26 cellular contexts compared by ENCODE assay signal in genomic region chr19:28642787-28643186, GRCh38.
DNase-seq lines count a peak whose midpoint lies in the region; ATAC-seq and TF ChIP-seq lines count a peak whose summit lies in the region.
"Had no signal": no experiment of that assay in that cellular context is flagged by ENCODE, and none has a peak within 500 bp of the region (broad histone marks: within the 10 kb centered on the region; RNA-seq: fewer than 3 reads in every experiment).

No MANE protein-coding gene starts in this region.

- H3K27ac ChIP-seq in caudate nucleus (ENCODE audit: low read depth, low read length) (peak overlapping the region; percentile 11), foreskin keratinocyte (no peak overlapping the region)
- H3K27ac ChIP-seq: 22Rv1, A549, BLaER1 had no signal

- H3K27ac Mint-ChIP-seq in nephron progenitor cell: no peak overlapping the region
- H3K27ac Mint-ChIP-seq in activated CD8-positive, alpha-beta T cell treated with anti-CD3 and anti-CD28 coated beads for 36 hours: no peak overlapping the region
- H3K27ac Mint-ChIP-seq: CD14-positive monocyte; CD4-positive, alpha-beta memory T cell; CD4-positive, CD25-positive, alpha-beta regulatory T cell; CD8-positive, alpha-beta memory T cell had no signal

- ATAC-seq in foreskin keratinocyte: no peak
- ATAC-seq in activated CD8-positive, alpha-beta T cell treated with anti-CD3 and anti-CD28 coated beads for 36 hours: no peak
- ATAC-seq: A549, GM12878 had no signal

- no peaks in the 10 kb centered on the region for H3K4me1 ChIP-seq in foreskin keratinocyte
- H3K4me1 ChIP-seq: A549, BE2C, BLaER1 had no signal

- H3K9me3 Mint-ChIP-seq in nephron progenitor cell: no peaks in the 10 kb centered on the region
- no peaks in the 10 kb centered on the region for H3K9me3 Mint-ChIP-seq in activated CD8-positive, alpha-beta T cell treated with anti-CD3 and anti-CD28 coated beads for 36 hours

- peaks cover 48% of the 10 kb centered on the region for H3K4me1 Mint-ChIP-seq in nephron progenitor cell
- no peaks in the 10 kb centered on the region for H3K4me1 Mint-ChIP-seq in activated CD8-positive, alpha-beta T cell treated with anti-CD3 and anti-CD28 coated beads for 36 hours (ENCODE audit: low read depth)
- H3K4me1 Mint-ChIP-seq: CD14-positive monocyte; CD4-positive, alpha-beta memory T cell; CD4-positive, CD25-positive, alpha-beta regulatory T cell; CD8-positive, alpha-beta memory T cell had no signal

- TF ChIP-seq CTCF in nephron progenitor cell (IDR thresholded peaks at IDR 0.05) (no peak), foreskin keratinocyte (conservative IDR thresholded peaks at IDR 0.05) (no peak)
- TF ChIP-seq CTCF in activated CD8-positive, alpha-beta T cell treated with anti-CD3 and anti-CD28 coated beads for 36 hours (IDR thresholded peaks at IDR 0.05): no peak

- DNase-seq in Ammon's horn (ENCODE audit: low spot score): peak; percentile 32
- DNase-seq in caudate nucleus (lab: John Stamatoyannopoulos, UW): peak in 3 of 61 donors; percentile 23 to 61 (median 24)
- no peak for DNase-seq in nephron progenitor cell
- peak; percentile 13 for DNase-seq in putamen (ENCODE audit: low spot score)
- DNase-seq in NK-92 (lab: John Stamatoyannopoulos, UW; ENCODE audit: unreplicated experiment): no peak
- no peak for DNase-seq in foreskin keratinocyte
- DNase-seq in activated CD8-positive, alpha-beta T cell treated with anti-CD3 and anti-CD28 coated beads for 36 hours: no peak
- DNase-seq: AML-193; BE2C; C1 segment of cervical spinal cord; CD4-positive, alpha-beta memory T cell; CD4-positive, CD25-positive, alpha-beta regulatory T cell; CD8-positive, alpha-beta memory T cell; COR-L47; DMS 273 treated with DMSO at 0.1 percent for 48 hours; DMS153; DMS53; DMS79; DND-41; EL; GDM1 had no signal

- POLR2A ChIA-PET in activated CD8-positive, alpha-beta T cell treated with anti-CD3 and anti-CD28 coated beads for 36 hours (lab: Charles Lee): no interaction called here

- intact Hi-C loops in activated CD8-positive, alpha-beta T cell treated with anti-CD3 and anti-CD28 coated beads for 36 hours (cut with micrococcal nuclease): no loop called here

- no peaks in the 10 kb centered on the region for H3K36me3 Mint-ChIP-seq in nephron progenitor cell (ENCODE audit: low read depth)
- no peaks in the 10 kb centered on the region for H3K36me3 Mint-ChIP-seq in activated CD8-positive, alpha-beta T cell treated with anti-CD3 and anti-CD28 coated beads for 36 hours (ENCODE audit: low read depth)
- H3K36me3 Mint-ChIP-seq: CD14-positive monocyte; CD4-positive, alpha-beta memory T cell; CD4-positive, CD25-positive, alpha-beta regulatory T cell; CD8-positive, alpha-beta memory T cell had no signal

- peaks cover 9% of the 10 kb centered on the region for H3K27me3 Mint-ChIP-seq in nephron progenitor cell (ENCODE audit: low read depth, poor library complexity)
- H3K27me3 Mint-ChIP-seq in activated CD8-positive, alpha-beta T cell treated with anti-CD3 and anti-CD28 coated beads for 36 hours: no peaks in the 10 kb centered on the region
- H3K27me3 Mint-ChIP-seq: CD4-positive, alpha-beta memory T cell; CD4-positive, CD25-positive, alpha-beta regulatory T cell; CD8-positive, alpha-beta memory T cell had no signal

- H3K27me3 ChIP-seq in foreskin keratinocyte: no peaks in the 10 kb centered on the region
- H3K27me3 ChIP-seq: BE2C, BLaER1 had no signal

- CTCF ChIA-PET in activated CD8-positive, alpha-beta T cell treated with anti-CD3 and anti-CD28 coated beads for 36 hours (lab: Charles Lee): interaction anchor here (1.3 to 1.9 kb wide), 2 partner anchors 9 to 237 kb away, joined by 4 to 18 read pairs; no protein-coding TSS in a partner anchor

- peak overlapping the region; percentile 12 for H3K4me3 Mint-ChIP-seq in nephron progenitor cell
- H3K4me3 Mint-ChIP-seq in activated CD8-positive, alpha-beta T cell treated with anti-CD3 and anti-CD28 coated beads for 36 hours: no peak overlapping the region
- H3K4me3 Mint-ChIP-seq: CD14-positive monocyte; CD4-positive, alpha-beta memory T cell; CD4-positive, CD25-positive, alpha-beta regulatory T cell; CD8-positive, alpha-beta memory T cell had no signal

Comparison
In these comparisons a context has a peak if more than half of its experiments do, and no peak if none do; other contexts are left out.
1. DNase-seq: peak in Ammon's horn (single experiment) and putamen (single experiment); none in nephron progenitor cell (single experiment), NK-92 (single experiment), foreskin keratinocyte (0 of 2) and activated CD8-positive, alpha-beta T cell treated with anti-CD3 and anti-CD28 coated beads for 36 hours (single experiment).